ENCODE assay signal across 1 cellular context in the genomic region with DNA sequence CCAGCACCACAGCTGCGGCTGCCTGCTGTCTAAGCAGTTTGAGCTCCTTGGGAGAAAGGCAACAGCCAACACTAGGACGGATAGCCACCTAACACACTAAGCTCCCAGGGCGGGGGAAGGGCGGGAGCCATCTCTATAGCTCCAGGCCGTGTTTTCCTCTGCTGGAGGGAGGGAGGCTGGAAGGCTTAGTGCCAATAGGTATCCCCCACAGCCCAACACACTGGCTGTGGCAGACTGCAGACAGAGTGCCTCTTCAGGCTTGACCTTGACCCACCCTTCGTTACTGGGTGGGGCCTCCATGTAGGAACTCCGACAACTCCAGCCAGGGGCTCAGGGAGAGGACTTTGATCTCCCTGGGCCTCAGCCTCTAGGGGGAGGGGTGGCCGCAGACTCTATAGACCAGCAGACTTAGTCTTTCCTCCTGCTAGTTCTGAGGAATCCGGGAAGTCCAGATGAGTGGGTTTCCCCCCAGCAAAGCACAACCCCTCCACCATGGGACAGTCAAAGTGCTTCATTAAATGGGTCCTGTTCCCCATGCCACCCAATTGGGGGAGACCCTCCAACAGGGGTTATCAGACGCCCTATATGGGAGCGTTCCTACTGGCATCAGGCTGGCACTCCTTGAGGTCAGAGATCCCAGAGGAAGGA.
TF ChIP-seq lines count a peak whose summit lies in the region.

No MANE protein-coding gene starts in this region.

TF ChIP-seq in HepG2, 621 proteins besides CTCF, POLR2A, EP300 and RAD21 (continued from another document):
- TF ChIP-seq, protein P1, sequence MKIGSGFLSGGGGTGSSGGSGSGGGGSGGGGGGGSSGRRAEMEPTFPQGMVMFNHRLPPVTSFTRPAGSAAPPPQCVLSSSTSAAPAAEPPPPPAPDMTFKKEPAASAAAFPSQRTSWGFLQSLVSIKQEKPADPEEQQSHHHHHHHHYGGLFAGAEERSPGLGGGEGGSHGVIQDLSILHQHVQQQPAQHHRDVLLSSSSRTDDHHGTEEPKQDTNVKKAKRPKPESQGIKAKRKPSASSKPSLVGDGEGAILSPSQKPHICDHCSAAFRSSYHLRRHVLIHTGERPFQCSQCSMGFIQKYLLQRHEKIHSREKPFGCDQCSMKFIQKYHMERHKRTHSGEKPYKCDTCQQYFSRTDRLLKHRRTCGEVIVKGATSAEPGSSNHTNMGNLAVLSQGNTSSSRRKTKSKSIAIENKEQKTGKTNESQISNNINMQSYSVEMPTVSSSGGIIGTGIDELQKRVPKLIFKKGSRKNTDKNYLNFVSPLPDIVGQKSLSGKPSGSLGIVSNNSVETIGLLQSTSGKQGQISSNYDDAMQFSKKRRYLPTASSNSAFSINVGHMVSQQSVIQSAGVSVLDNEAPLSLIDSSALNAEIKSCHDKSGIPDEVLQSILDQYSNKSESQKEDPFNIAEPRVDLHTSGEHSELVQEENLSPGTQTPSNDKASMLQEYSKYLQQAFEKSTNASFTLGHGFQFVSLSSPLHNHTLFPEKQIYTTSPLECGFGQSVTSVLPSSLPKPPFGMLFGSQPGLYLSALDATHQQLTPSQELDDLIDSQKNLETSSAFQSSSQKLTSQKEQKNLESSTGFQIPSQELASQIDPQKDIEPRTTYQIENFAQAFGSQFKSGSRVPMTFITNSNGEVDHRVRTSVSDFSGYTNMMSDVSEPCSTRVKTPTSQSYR (CRISPR knock-in tag; IDR thresholded peaks at IDR 0.05; ENCODE audit: borderline replicate concordance): peak; percentile 67; the same call in 1 of the 2 replicates
